ENCODE assay signal across 8 cellular contexts in the genomic region with DNA sequence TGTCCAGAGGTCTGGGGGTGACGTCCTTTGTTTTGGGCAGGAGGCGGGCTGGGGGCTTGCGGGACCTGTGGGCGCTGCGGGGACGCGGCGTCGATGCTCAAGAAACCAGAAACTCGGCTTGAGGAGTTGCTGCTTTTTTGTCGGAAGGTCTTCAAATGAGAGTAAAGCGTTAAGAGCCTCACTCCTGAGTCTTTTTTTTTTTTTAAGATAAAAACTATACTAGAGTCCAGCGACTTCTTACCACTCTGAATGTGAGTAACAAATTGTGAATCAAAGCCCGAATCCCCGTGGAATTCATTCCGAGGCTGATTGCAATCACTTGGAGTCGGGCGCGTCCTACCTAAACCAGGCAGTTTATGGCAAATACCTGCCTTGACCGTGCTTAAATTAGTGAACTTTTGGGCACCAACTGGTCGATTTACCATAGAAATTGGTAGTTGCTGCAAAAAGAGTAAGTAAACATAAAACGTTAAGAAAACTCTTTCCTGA. TPM values are rescaled to one million over a fixed set of nuclear protein-coding genes. Genes with fewer than 3 reads are reported as not detected.
A peak's percentile ranks its signal among the peaks of the same experiment; 100 is the strongest.
DNase-seq lines count a peak whose midpoint lies in the region; ATAC-seq and TF ChIP-seq lines count a peak whose summit lies in the region.

No MANE protein-coding gene starts in this region.

- TF ChIP-seq CTCF in NB4 (IDR thresholded peaks at IDR 0.05; ENCODE audit: low read depth, low read length) (no peak), MCF 10A (IDR thresholded peaks at IDR 0.05; ENCODE audit: unreplicated experiment) (no peak)

- intact Hi-C loops in activated CD4-positive, alpha-beta T cell treated with anti-CD3 and anti-CD28 coated beads for 36 hours (cut with DNase I, micrococcal nuclease) = loop anchor here in 1 of 2 experiments (1.0 to 2.0 kb wide), 6 partner anchors 85 to 319 kb away; a partner anchor contains a TSS
- intact Hi-C loops in MCF 10A (cut with micrococcal nuclease) = no loop called here

- H3K4me3 Mint-ChIP-seq in activated CD4-positive, alpha-beta T cell treated with anti-CD3 and anti-CD28 coated beads for 36 hours = peak overlapping the region; percentile 91
- peak overlapping the region; percentile 96 for H3K4me3 Mint-ChIP-seq in MCF 10A (ENCODE audit: unreplicated experiment)

- POLR2A ChIA-PET in activated CD4-positive, alpha-beta T cell treated with anti-CD3 and anti-CD28 coated beads for 36 hours (lab: Charles Lee) = no interaction called here
- POLR2A ChIA-PET in MCF 10A (lab: Yijun Ruan, JAX) = interaction anchor here (0.9 to 8.2 kb wide), 15 partner anchors 13 to 61 kb away, joined by 3 to 276 read pairs (median 9); no protein-coding TSS in a partner anchor

- DNase-seq in activated CD4-positive, alpha-beta T cell treated with anti-CD3 and anti-CD28 coated beads for 36 hours = no peak
- no peak for DNase-seq in activated CD4-positive, alpha-beta T cell treated with anti-CD3 and anti-CD28 coated beads, Interleukin-2, amount 50 U/mL, for 4 hours
- DNase-seq in NB4 (ENCODE audit: low read depth) (no peak), MCF 10A (ENCODE audit: unreplicated experiment) (peak; percentile 48), left kidney (ENCODE audit: low read depth, low spot score) (peak; percentile 57), substantia nigra (lab: John Stamatoyannopoulos, UW) (peak in 12 of 49 donors; percentile 9 to 54 (median 36)), GOT3 (lab: John Stamatoyannopoulos, UW) (no peak)

- H3K27me3 Mint-ChIP-seq in activated CD4-positive, alpha-beta T cell treated with anti-CD3 and anti-CD28 coated beads for 36 hours = peaks cover 5% of the 10 kb centered on the region
- no peaks in the 10 kb centered on the region for H3K27me3 Mint-ChIP-seq in MCF 10A (ENCODE audit: insufficient read depth, unreplicated experiment)

- no peak for TF ChIP-seq POLR2A in NB4 (IDR thresholded peaks at IDR 0.05; ENCODE audit: extremely low read depth, insufficient read length)

- peak overlapping the region; percentile 85 for H3K27ac ChIP-seq in substantia nigra (ENCODE audit: low read depth, low read length, poor library complexity, severe bottlenecking)

- H3K4me1 Mint-ChIP-seq in activated CD4-positive, alpha-beta T cell treated with anti-CD3 and anti-CD28 coated beads for 36 hours = peaks cover 5% of the 10 kb centered on the region
- H3K4me1 Mint-ChIP-seq in MCF 10A (ENCODE audit: insufficient read depth, unreplicated experiment) = peaks cover 21% of the 10 kb centered on the region

- CTCF ChIA-PET in activated CD4-positive, alpha-beta T cell treated with anti-CD3 and anti-CD28 coated beads for 36 hours (lab: Charles Lee) = no interaction called here
- CTCF ChIA-PET in MCF 10A (lab: Yijun Ruan, JAX) = interaction anchor here (0.8 to 5.5 kb wide), 6 partner anchors 15 to 49 kb away, joined by 3 to 65 read pairs (median 4); no protein-coding TSS in a partner anchor

- no peaks in the 10 kb centered on the region for H3K36me3 Mint-ChIP-seq in activated CD4-positive, alpha-beta T cell treated with anti-CD3 and anti-CD28 coated beads for 36 hours (ENCODE audit: low read depth)
- peaks cover 8% of the 10 kb centered on the region for H3K36me3 Mint-ChIP-seq in MCF 10A (ENCODE audit: insufficient read depth, unreplicated experiment)

- BruUV-seq in MCF 10A (replicated peaks; lab: Mats Ljungman, UMichigan) = no TSS peak

- peak overlapping the region; percentile 86 for H3K4me3 ChIP-seq in NB4 (ENCODE audit: low read depth, low read length)

- peak overlapping the region; percentile 78 for H3K27ac Mint-ChIP-seq in activated CD4-positive, alpha-beta T cell treated with anti-CD3 and anti-CD28 coated beads for 36 hours
- peak overlapping the region; percentile 96 for H3K27ac Mint-ChIP-seq in MCF 10A (ENCODE audit: low read depth, unreplicated experiment)

- peak; percentile 2 for ATAC-seq in activated CD4-positive, alpha-beta T cell treated with anti-CD3 and anti-CD28 coated beads for 36 hours
- no peak for ATAC-seq in HG03565 (IDR thresholded peaks at IDR 0.05; ENCODE audit: unreplicated experiment)

- no peaks in the 10 kb centered on the region for H3K9me3 Mint-ChIP-seq in activated CD4-positive, alpha-beta T cell treated with anti-CD3 and anti-CD28 coated beads for 36 hours (ENCODE audit: low read depth)
- H3K9me3 Mint-ChIP-seq in MCF 10A (ENCODE audit: unreplicated experiment) = no peaks in the 10 kb centered on the region

RNA-seq across cellular contexts. Expression of a gene that starts 0.6 kb away (rescaled TPM):
- 10 to 100 TPM; 14.0 to 17.1 TPM for total RNA-seq in activated CD4-positive, alpha-beta T cell treated with anti-CD3 and anti-CD28 coated beads for 36 hours
- 61.2 and 88.7 TPM in 2 replicates for total RNA-seq in MCF 10A (2022)

RNA-seq across cellular contexts. Expression of a gene that starts 20.5 kb away (rescaled TPM):
- total RNA-seq in activated CD4-positive, alpha-beta T cell treated with anti-CD3 and anti-CD28 coated beads for 36 hours = not detected
- total RNA-seq in MCF 10A (2022) = 6.1 and 7.2 TPM in 2 replicates

Comparison
In these comparisons a context has a peak if more than half of its experiments do, and no peak if none do; other contexts are left out.
1. DNase-seq: peak in MCF 10A (single experiment) and left kidney (single experiment); none in activated CD4-positive, alpha-beta T cell treated with anti-CD3 and anti-CD28 coated beads for 36 hours (single experiment), activated CD4-positive, alpha-beta T cell treated with anti-CD3 and anti-CD28 coated beads, Interleukin-2, amount 50 U/mL, for 4 hours (0 of 2), NB4 (single experiment) and GOT3 (single experiment).